ENCODE assay signal across 8 cellular contexts in the genomic region with DNA sequence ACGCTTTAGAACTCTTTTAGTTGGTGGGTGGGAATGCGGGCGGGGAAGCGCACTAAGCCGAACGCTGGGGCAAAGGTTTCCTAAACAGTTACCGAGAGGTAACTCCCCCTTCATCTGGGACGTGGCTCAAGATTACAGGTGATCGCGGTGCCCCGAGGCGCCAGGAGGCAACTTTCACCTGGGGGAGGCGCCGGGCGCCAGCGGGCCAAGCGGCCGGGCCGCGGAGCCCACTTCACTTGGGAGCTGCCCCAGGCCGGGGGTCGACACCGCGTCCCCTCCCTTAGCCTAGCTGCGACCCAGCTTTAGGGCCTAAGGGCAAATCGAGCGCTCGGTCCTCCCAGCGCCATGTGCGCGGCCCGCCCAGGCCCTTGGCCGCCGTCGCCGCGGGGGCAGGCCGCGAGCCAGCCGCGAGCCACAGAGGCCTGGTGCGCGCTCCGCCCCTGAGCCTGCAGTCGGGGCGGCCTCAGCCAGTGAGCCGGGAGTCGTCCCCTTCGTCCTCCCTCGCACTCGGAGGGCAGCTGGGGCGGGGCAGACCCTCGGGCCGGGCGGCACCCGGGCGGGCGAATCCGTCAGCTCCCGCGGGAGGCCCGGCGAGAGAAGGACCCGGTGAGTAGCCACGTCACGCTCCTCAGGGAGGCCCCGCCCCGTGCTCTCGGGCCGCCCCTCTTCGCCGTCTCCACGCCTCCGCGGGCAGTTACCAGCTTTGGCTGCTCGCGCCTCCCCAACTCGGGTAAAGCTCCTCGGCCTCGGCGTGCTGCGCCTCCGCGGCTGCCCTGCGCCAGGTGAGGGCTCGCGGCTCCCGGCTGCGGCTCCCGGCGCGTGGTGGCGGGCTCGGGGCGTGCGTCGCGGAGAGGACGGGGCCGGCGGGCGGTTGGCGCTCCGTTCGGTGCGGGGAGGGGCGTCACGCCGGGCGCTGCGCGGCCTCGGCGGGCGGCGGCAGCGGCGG. TPM values are rescaled to one million over a fixed set of nuclear protein-coding genes. Genes with fewer than 3 reads are reported as not detected.
DNase-seq lines count a peak whose midpoint lies in the region; ATAC-seq and TF ChIP-seq lines count a peak whose summit lies in the region.

Gene LARP1B, plus strand, starts transcription at position 693 of the 946 bp plus-strand sequence. CDS start 13,640 bp downstream, outside the sequence.

- H3K9me3 Mint-ChIP-seq in stimulated activated naive CD8-positive, alpha-beta T cell treated with anti-CD3 and anti-CD28 coated beads, Interleukin-15, amount 100 ng/mL, for 72 hours, result no peaks in the 10 kb centered on the region

- no peaks in the 10 kb centered on the region for H3K9me3 ChIP-seq in ES-I3 (ENCODE audit: control insufficient read depth, insufficient read depth, low read length)
- H3K9me3 ChIP-seq in Loucy (ENCODE audit: insufficient read depth, low read depth, low read length), result no peaks in the 10 kb centered on the region
- H3K9me3 ChIP-seq in neural cell (ENCODE audit: low read length), result no peaks in the 10 kb centered on the region

- peaks cover 25% of the 10 kb centered on the region for H3K79me2 ChIP-seq in Loucy (ENCODE audit: insufficient read depth, low read length)
- peaks cover 21% of the 10 kb centered on the region for H3K79me2 ChIP-seq in neural cell (replicated peaks; ENCODE audit: insufficient read depth, low read length)

- H3F3A ChIP-seq in Loucy (ENCODE audit: low read depth), result no peaks in the 10 kb centered on the region
- no peaks in the 10 kb centered on the region for H3F3A ChIP-seq in neural cell (ENCODE audit: insufficient read depth, low read length, poor library complexity, severe bottlenecking)

- H3K4me3 ChIP-seq in H7 (ENCODE audit: insufficient read depth, low read depth, low read length) (peak within 1 kb of the TSS; percentile 72), Loucy (ENCODE audit: low read length, poor library complexity, severe bottlenecking) (peak within 1 kb of the TSS; percentile 80), fibroblast of the aortic adventitia (ENCODE audit: low read depth, low read length) (peak within 1 kb of the TSS; percentile 85), neural cell (ENCODE audit: low read length) (peak within 1 kb of the TSS; percentile 76)

- H3K9ac ChIP-seq in ES-I3 (ENCODE audit: low read depth, low read length) (peak within 1 kb of the TSS; percentile 86), Loucy (ENCODE audit: low read depth, low read length, poor library complexity, severe bottlenecking) (peak within 1 kb of the TSS; percentile 87), neural cell (ENCODE audit: low read length) (peak within 1 kb of the TSS; percentile 84)

- H3K27ac Mint-ChIP-seq in stimulated activated naive CD8-positive, alpha-beta T cell treated with anti-CD3 and anti-CD28 coated beads, Interleukin-15, amount 100 ng/mL, for 72 hours, result peak within 1 kb of the TSS; percentile 96 to 98

- H3K36me3 ChIP-seq in ES-I3 (ENCODE audit: insufficient read depth, low read length) (no peaks in the 10 kb centered on the region), H7 (replicated peaks; ENCODE audit: control insufficient read depth, insufficient read depth, low read length) (no peaks in the 10 kb centered on the region), Loucy (ENCODE audit: insufficient read depth, low read length) (no peaks in the 10 kb centered on the region), neural cell (ENCODE audit: insufficient read depth, low read length) (no peaks in the 10 kb centered on the region)

- H3K27ac ChIP-seq in neural cell (ENCODE audit: low read length), result peak within 1 kb of the TSS; percentile 68

- H3K4me1 ChIP-seq in ES-I3 (ENCODE audit: insufficient read depth, low read length) (no peaks in the 10 kb centered on the region), Loucy (ENCODE audit: insufficient read depth, low read length, poor library complexity, severe bottlenecking) (peaks cover 16% of the 10 kb centered on the region)

- peak; percentile 20 for TF ChIP-seq EP300 in neural cell (conservative IDR thresholded peaks at IDR 0.05; ENCODE audit: poor library complexity, severe bottlenecking)

- H3K27me3 ChIP-seq in H7 (ENCODE audit: control insufficient read depth, insufficient read depth, low read length), result no peaks in the 10 kb centered on the region
- H3K27me3 ChIP-seq in Loucy (ENCODE audit: insufficient read depth, low read length, poor library complexity, severe bottlenecking), result no peaks in the 10 kb centered on the region
- H3K27me3 ChIP-seq in neural cell (ENCODE audit: insufficient read depth, low read depth, low read length), result no peaks in the 10 kb centered on the region

- peak; percentile 93 for ATAC-seq in stimulated activated naive CD8-positive, alpha-beta T cell treated with anti-CD3 and anti-CD28 coated beads, Interleukin-15, amount 100 ng/mL, for 72 hours

- H3K4me1 Mint-ChIP-seq in stimulated activated naive CD8-positive, alpha-beta T cell treated with anti-CD3 and anti-CD28 coated beads, Interleukin-15, amount 100 ng/mL, for 72 hours, result peaks cover 17% of the 10 kb centered on the region

- H4K20me1 ChIP-seq in Loucy (ENCODE audit: insufficient read depth, low read length, poor library complexity, severe bottlenecking) (peaks cover 14% of the 10 kb centered on the region), neural cell (ENCODE audit: insufficient read depth) (peaks cover 4% of the 10 kb centered on the region)

- DNase-seq in H7 (peak; percentile 98), SHP77 (lab: John Stamatoyannopoulos, UW) (peak; percentile 78 to 83), fibroblast of the aortic adventitia (ENCODE audit: low read depth) (peak; percentile 92)
- peak; percentile 90 for DNase-seq in activated effector memory CD4-positive, alpha-beta T cell treated with Interleukin-2 at 50 U/mL for 16 hours
- peak; percentile 95 to 96 for DNase-seq in stimulated activated naive CD8-positive, alpha-beta T cell treated with anti-CD3 and anti-CD28 coated beads, Interleukin-15, amount 100 ng/mL, for 72 hours

- H3K27me3 Mint-ChIP-seq in stimulated activated naive CD8-positive, alpha-beta T cell treated with anti-CD3 and anti-CD28 coated beads, Interleukin-15, amount 100 ng/mL, for 72 hours, result no peaks in the 10 kb centered on the region

- H3K4me2 ChIP-seq in Loucy (ENCODE audit: low read depth, low read length, poor library complexity, severe bottlenecking) (peak within 1 kb of the TSS; percentile 75), neural cell (ENCODE audit: low read length) (peak within 1 kb of the TSS; percentile 76)

- no peak for TF ChIP-seq CTCF in Loucy (conservative IDR thresholded peaks at IDR 0.05; ENCODE audit: low read length)
- no peak for TF ChIP-seq CTCF in fibroblast of the aortic adventitia (IDR thresholded peaks at IDR 0.05; ENCODE audit: insufficient read depth, low read length)
- no peak for TF ChIP-seq CTCF in neural cell (IDR thresholded peaks at IDR 0.05; ENCODE audit: poor library complexity, severe bottlenecking)

- H3K9me2 ChIP-seq in Loucy (replicated peaks; ENCODE audit: low read depth, low read length) (no peaks in the 10 kb centered on the region), neural cell (ENCODE audit: insufficient read depth, low read length) (no peaks in the 10 kb centered on the region)

- no peak for TF ChIP-seq RAD21 in neural cell (conservative IDR thresholded peaks at IDR 0.05)

- H3K4me3 Mint-ChIP-seq in stimulated activated naive CD8-positive, alpha-beta T cell treated with anti-CD3 and anti-CD28 coated beads, Interleukin-15, amount 100 ng/mL, for 72 hours, result peak within 1 kb of the TSS; percentile 86 to 89

- peak within 1 kb of the TSS; percentile 79 for H2AFZ ChIP-seq in Loucy (ENCODE audit: low read length)
- peak within 1 kb of the TSS; percentile 51 for H2AFZ ChIP-seq in neural cell (ENCODE audit: low read depth, low read length)

TF ChIP-seq in neural cell, 6 proteins besides CTCF, POLR2A, EP300 and RAD21:
- TF ChIP-seq SMC3 (conservative IDR thresholded peaks at IDR 0.05; ENCODE audit: poor library complexity) (no peak), POLR2AphosphoS5 (IDR thresholded peaks at IDR 0.05) (peak; percentile 77), MXI1 (conservative IDR thresholded peaks at IDR 0.05; ENCODE audit: poor library complexity, severe bottlenecking) (peak; percentile 86), TAF1 (IDR thresholded peaks at IDR 0.05; ENCODE audit: low read depth) (peak; percentile 37), EZH2 (IDR thresholded peaks at IDR 0.05; ENCODE audit: borderline replicate concordance, insufficient read depth, low read length, poor library complexity, severe bottlenecking) (no peak)
- TF ChIP-seq, protein P1, sequence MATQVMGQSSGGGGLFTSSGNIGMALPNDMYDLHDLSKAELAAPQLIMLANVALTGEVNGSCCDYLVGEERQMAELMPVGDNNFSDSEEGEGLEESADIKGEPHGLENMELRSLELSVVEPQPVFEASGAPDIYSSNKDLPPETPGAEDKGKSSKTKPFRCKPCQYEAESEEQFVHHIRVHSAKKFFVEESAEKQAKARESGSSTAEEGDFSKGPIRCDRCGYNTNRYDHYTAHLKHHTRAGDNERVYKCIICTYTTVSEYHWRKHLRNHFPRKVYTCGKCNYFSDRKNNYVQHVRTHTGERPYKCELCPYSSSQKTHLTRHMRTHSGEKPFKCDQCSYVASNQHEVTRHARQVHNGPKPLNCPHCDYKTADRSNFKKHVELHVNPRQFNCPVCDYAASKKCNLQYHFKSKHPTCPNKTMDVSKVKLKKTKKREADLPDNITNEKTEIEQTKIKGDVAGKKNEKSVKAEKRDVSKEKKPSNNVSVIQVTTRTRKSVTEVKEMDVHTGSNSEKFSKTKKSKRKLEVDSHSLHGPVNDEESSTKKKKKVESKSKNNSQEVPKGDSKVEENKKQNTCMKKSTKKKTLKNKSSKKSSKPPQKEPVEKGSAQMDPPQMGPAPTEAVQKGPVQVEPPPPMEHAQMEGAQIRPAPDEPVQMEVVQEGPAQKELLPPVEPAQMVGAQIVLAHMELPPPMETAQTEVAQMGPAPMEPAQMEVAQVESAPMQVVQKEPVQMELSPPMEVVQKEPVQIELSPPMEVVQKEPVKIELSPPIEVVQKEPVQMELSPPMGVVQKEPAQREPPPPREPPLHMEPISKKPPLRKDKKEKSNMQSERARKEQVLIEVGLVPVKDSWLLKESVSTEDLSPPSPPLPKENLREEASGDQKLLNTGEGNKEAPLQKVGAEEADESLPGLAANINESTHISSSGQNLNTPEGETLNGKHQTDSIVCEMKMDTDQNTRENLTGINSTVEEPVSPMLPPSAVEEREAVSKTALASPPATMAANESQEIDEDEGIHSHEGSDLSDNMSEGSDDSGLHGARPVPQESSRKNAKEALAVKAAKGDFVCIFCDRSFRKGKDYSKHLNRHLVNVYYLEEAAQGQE (IDR thresholded peaks at IDR 0.05; ENCODE audit: borderline replicate concordance), result peak; percentile 19

RNA-seq across cellular contexts. Expression of gene LARP1B, which starts in this region (rescaled TPM):
- total RNA-seq in H7 (2014; rRNA removed; shearing (Covaris generic)), result 20.7 and 34.1 TPM in 2 replicates
- 13.7 and 23.8 TPM in 2 replicates for total RNA-seq in fibroblast of the aortic adventitia (ENCODE audit: low replicate concordance)
- 29.9 and 30.8 TPM in 2 replicates for polyA plus RNA-seq in neural cell
- 46.5 and 48.5 TPM in 2 replicates for polyA minus RNA-seq in neural cell

Comparison
In these comparisons a context has a peak if more than half of its experiments do, and no peak if none do; other contexts are left out.
1. Peak in every context shown above with its lines: DNase-seq, ATAC-seq, H3K4me3 ChIP-seq and H3K27ac ChIP-seq.